1 cellular context compared by ENCODE assay signal in the genomic region with DNA sequence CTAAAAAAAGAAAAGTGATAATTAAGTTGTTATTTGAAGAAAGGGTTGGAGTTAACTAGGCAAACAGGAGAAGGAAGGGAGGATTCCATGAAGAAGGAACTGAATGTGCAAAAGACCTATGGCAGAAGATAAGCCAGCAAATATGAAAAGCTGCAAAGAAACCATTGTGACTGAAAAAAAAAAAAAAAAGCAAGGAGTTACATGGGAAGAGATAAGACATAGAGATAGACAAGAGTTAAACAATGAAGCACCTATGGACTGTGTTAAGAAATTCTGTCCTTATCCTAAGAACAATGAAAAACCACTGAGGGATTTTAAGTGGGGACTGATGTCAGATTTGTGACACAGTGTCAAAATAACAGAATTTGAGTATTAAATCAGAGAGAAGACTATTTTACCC.
TF ChIP-seq lines count a peak whose summit lies in the region.

No MANE protein-coding gene starts in this region.

TF ChIP-seq in K562, 482 proteins besides CTCF, POLR2A, EP300 and RAD21:
- TF ChIP-seq CHCHD3 (CRISPR knock-in tag; IDR thresholded peaks at IDR 0.05): no peak
- peak; percentile 65; the same call in 1 of the 2 replicates for TF ChIP-seq SOX6 (IDR thresholded peaks at IDR 0.05)
- no peak for TF ChIP-seq DACH1 (IDR thresholded peaks at IDR 0.05; ENCODE audit: partially characterized antibody)
- TF ChIP-seq MECOM (CRISPR knock-in tag; IDR thresholded peaks at IDR 0.05): no peak
- TF ChIP-seq, protein P1, sequence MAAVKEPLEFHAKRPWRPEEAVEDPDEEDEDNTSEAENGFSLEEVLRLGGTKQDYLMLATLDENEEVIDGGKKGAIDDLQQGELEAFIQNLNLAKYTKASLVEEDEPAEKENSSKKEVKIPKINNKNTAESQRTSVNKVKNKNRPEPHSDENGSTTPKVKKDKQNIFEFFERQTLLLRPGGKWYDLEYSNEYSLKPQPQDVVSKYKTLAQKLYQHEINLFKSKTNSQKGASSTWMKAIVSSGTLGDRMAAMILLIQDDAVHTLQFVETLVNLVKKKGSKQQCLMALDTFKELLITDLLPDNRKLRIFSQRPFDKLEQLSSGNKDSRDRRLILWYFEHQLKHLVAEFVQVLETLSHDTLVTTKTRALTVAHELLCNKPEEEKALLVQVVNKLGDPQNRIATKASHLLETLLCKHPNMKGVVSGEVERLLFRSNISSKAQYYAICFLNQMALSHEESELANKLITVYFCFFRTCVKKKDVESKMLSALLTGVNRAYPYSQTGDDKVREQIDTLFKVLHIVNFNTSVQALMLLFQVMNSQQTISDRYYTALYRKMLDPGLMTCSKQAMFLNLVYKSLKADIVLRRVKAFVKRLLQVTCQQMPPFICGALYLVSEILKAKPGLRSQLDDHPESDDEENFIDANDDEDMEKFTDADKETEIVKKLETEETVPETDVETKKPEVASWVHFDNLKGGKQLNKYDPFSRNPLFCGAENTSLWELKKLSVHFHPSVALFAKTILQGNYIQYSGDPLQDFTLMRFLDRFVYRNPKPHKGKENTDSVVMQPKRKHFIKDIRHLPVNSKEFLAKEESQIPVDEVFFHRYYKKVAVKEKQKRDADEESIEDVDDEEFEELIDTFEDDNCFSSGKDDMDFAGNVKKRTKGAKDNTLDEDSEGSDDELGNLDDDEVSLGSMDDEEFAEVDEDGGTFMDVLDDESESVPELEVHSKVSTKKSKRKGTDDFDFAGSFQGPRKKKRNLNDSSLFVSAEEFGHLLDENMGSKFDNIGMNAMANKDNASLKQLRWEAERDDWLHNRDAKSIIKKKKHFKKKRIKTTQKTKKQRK (IDR thresholded peaks at IDR 0.05; ENCODE audit: borderline replicate concordance, low read depth, low read length): no peak
- TF ChIP-seq SRSF3 (IDR thresholded peaks at IDR 0.05; ENCODE audit: insufficient read depth, low read length): no peak
- TF ChIP-seq ZNF12 (CRISPR knock-in tag; IDR thresholded peaks at IDR 0.05): no peak
- no peak for TF ChIP-seq POLR2AphosphoS5 (IDR thresholded peaks at IDR 0.05; ENCODE audit: control insufficient read depth, insufficient read depth, low read depth, low read length)
- TF ChIP-seq ETS2 (tag; IDR thresholded peaks at IDR 0.05; ENCODE audit: borderline replicate concordance, poor library complexity, severe bottlenecking): no peak
- peak; percentile 56 for TF ChIP-seq ZNF384 (IDR thresholded peaks at IDR 0.05; ENCODE audit: low read depth, low read length)
- no peak for TF ChIP-seq KLF10 (CRISPR knock-in tag; IDR thresholded peaks at IDR 0.05)
- TF ChIP-seq XRCC4 (IDR thresholded peaks at IDR 0.05; ENCODE audit: extremely low read depth, insufficient read depth, insufficient read length): no peak
- TF ChIP-seq, protein P2, sequence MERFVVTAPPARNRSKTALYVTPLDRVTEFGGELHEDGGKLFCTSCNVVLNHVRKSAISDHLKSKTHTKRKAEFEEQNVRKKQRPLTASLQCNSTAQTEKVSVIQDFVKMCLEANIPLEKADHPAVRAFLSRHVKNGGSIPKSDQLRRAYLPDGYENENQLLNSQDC (CRISPR knock-in tag; IDR thresholded peaks at IDR 0.05): no peak
- TF ChIP-seq, protein P3, sequence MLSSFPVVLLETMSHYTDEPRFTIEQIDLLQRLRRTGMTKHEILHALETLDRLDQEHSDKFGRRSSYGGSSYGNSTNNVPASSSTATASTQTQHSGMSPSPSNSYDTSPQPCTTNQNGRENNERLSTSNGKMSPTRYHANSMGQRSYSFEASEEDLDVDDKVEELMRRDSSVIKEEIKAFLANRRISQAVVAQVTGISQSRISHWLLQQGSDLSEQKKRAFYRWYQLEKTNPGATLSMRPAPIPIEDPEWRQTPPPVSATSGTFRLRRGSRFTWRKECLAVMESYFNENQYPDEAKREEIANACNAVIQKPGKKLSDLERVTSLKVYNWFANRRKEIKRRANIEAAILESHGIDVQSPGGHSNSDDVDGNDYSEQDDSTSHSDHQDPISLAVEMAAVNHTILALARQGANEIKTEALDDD (IDR thresholded peaks at IDR 0.05): no peak
- no peak for TF ChIP-seq ZNF354B (CRISPR knock-in tag; IDR thresholded peaks at IDR 0.05)
- TF ChIP-seq ZNF766 (CRISPR knock-in tag; conservative IDR thresholded peaks at IDR 0.05): peak; percentile 57; the same call in 1 of the 2 replicates
- no peak for TF ChIP-seq ERF (CRISPR knock-in tag; IDR thresholded peaks at IDR 0.05)
- TF ChIP-seq, protein P4, sequence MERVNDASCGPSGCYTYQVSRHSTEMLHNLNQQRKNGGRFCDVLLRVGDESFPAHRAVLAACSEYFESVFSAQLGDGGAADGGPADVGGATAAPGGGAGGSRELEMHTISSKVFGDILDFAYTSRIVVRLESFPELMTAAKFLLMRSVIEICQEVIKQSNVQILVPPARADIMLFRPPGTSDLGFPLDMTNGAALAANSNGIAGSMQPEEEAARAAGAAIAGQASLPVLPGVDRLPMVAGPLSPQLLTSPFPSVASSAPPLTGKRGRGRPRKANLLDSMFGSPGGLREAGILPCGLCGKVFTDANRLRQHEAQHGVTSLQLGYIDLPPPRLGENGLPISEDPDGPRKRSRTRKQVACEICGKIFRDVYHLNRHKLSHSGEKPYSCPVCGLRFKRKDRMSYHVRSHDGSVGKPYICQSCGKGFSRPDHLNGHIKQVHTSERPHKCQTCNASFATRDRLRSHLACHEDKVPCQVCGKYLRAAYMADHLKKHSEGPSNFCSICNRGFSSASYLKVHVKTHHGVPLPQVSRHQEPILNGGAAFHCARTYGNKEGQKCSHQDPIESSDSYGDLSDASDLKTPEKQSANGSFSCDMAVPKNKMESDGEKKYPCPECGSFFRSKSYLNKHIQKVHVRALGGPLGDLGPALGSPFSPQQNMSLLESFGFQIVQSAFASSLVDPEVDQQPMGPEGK (CRISPR knock-in tag; IDR thresholded peaks at IDR 0.05; ENCODE audit: borderline replicate concordance): no peak
- no peak for TF ChIP-seq ZBTB1 (CRISPR knock-in tag; IDR thresholded peaks at IDR 0.05; ENCODE audit: borderline replicate concordance, low read depth)
- TF ChIP-seq ZNF24 (IDR thresholded peaks at IDR 0.05): no peak
- no peak for TF ChIP-seq FOXA3 (CRISPR knock-in tag; conservative IDR thresholded peaks at IDR 0.05 in 1 of 2, IDR thresholded peaks at IDR 0.05 in 1 of 2)
- TF ChIP-seq, protein P5, sequence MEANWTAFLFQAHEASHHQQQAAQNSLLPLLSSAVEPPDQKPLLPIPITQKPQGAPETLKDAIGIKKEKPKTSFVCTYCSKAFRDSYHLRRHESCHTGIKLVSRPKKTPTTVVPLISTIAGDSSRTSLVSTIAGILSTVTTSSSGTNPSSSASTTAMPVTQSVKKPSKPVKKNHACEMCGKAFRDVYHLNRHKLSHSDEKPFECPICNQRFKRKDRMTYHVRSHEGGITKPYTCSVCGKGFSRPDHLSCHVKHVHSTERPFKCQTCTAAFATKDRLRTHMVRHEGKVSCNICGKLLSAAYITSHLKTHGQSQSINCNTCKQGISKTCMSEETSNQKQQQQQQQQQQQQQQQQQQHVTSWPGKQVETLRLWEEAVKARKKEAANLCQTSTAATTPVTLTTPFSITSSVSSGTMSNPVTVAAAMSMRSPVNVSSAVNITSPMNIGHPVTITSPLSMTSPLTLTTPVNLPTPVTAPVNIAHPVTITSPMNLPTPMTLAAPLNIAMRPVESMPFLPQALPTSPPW (CRISPR knock-in tag; IDR thresholded peaks at IDR 0.05): no peak
- TF ChIP-seq SAFB (IDR thresholded peaks at IDR 0.05; ENCODE audit: borderline replicate concordance, low read depth, low read length): no peak
- TF ChIP-seq, protein P6, sequence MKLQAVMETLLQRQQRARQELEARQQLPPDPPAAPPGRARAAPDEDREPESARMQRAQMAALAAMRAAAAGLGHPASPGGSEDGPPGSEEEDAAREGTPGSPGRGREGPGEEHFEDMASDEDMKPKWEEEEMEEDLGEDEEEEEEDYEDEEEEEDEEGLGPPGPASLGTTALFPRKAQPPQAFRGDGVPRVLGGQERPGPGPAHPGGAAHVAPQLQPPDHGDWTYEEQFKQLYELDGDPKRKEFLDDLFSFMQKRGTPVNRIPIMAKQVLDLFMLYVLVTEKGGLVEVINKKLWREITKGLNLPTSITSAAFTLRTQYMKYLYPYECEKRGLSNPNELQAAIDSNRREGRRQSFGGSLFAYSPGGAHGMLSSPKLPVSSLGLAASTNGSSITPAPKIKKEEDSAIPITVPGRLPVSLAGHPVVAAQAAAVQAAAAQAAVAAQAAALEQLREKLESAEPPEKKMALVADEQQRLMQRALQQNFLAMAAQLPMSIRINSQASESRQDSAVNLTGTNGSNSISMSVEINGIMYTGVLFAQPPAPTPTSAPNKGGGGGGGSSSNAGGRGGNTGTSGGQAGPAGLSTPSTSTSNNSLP (IDR thresholded peaks at IDR 0.05; ENCODE audit: borderline replicate concordance, low read depth, low read length): no peak
- 0 out of 2 replicates have a peak, but pooled peaks have one; percentile 14 for TF ChIP-seq ARID1B (IDR thresholded peaks at IDR 0.05)
- TF ChIP-seq, protein P7, sequence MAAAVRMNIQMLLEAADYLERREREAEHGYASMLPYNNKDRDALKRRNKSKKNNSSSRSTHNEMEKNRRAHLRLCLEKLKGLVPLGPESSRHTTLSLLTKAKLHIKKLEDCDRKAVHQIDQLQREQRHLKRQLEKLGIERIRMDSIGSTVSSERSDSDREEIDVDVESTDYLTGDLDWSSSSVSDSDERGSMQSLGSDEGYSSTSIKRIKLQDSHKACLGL (CRISPR knock-in tag; IDR thresholded peaks at IDR 0.05; ENCODE audit: borderline replicate concordance, poor library complexity, severe bottlenecking): no peak
